8 cellular contexts compared by ENCODE assay signal in the genomic region with DNA sequence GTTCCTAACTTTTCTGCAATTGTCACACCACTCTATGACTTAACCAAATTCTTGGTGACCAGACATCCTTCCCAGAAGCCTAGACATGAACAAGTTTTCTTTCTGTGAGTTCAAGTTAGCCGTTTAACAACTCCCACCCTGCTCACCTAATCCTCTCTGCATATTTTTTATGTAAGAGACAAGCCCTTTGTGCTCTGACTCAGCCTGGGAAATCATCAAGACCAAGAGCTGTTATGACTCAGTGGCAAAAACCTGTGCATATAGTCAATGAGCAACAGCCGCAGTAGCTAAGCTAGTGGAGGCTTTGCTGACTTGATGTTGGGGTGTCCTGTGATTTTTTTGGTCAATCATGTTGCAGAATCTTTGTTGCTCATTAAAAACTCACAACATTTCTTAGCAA.
DNase-seq lines count a peak whose midpoint lies in the region; ATAC-seq, FAIRE-seq and TF ChIP-seq lines count a peak whose summit lies in the region.

No MANE protein-coding gene starts in this region.

- no peak for FAIRE-seq in kidney (lab: Jason Lieb, UNC)

- no peak overlapping the region for H3K56ac ChIP-seq in mesendoderm (ENCODE audit: low read length)

- no peak overlapping the region for H3K9ac ChIP-seq in mesendoderm (ENCODE audit: low read length)
- no peak overlapping the region for H3K9ac ChIP-seq in kidney (ENCODE audit: low read length in 2 of 2)

- intact Hi-C loops in kidney (cut with DNase I): no loop called here

- H3K79me2 ChIP-seq in mesendoderm (ENCODE audit: control insufficient read depth, insufficient read depth, low read length): no peaks in the 10 kb centered on the region

- H3K23ac ChIP-seq in mesendoderm (ENCODE audit: low read length): no peak overlapping the region

- TF ChIP-seq CTCF in HFF-Myc (IDR thresholded peaks at IDR 0.05; ENCODE audit: low read depth, low read length, missing control alignments): no peak
- TF ChIP-seq CTCF in kidney (IDR thresholded peaks at IDR 0.05; ENCODE audit: borderline replicate concordance, extremely low read depth, insufficient read depth): no peak

- H3K18ac ChIP-seq in mesendoderm (ENCODE audit: low read length): no peak overlapping the region

- H4K8ac ChIP-seq in mesendoderm (ENCODE audit: low read depth, low read length): no peak overlapping the region

- ATAC-seq in GM18517 (IDR thresholded peaks at IDR 0.05; ENCODE audit: unreplicated experiment) (peak; percentile 93), GM19397 (IDR thresholded peaks at IDR 0.05; ENCODE audit: unreplicated experiment) (no peak)

- DNase-seq in HFF-Myc (ENCODE audit: extremely low read depth, low read depth): peak; percentile 45
- DNase-seq in MG63: peak; percentile 54
- peak; percentile 43 for DNase-seq in mesendoderm
- DNase-seq in NCI-H510A (lab: John Stamatoyannopoulos, UW): no peak
- DNase-seq in kidney: no peak
- DNase-seq in NCI-H2081 treated with DMSO at 0.1 percent for 48 hours (lab: John Stamatoyannopoulos, UW): no peak

- H3K4me3 ChIP-seq in HFF-Myc (replicated peaks; ENCODE audit: low read depth, low read length) (no peak overlapping the region), MG63 (no peak overlapping the region), mesendoderm (ENCODE audit: low read length) (no peak overlapping the region), kidney (ENCODE audit: low read length in 2 of 2) (no peak overlapping the region)

- no peaks in the 10 kb centered on the region for H3K79me1 ChIP-seq in mesendoderm (ENCODE audit: low read length)

- no peak overlapping the region for H2BK15ac ChIP-seq in mesendoderm (replicated peaks; ENCODE audit: low read depth)

- no peak overlapping the region for H2BK120ac ChIP-seq in mesendoderm (ENCODE audit: low read depth, low read length)

- H3K4me1 ChIP-seq in mesendoderm (ENCODE audit: control insufficient read depth, low read depth, low read length): no peaks in the 10 kb centered on the region
- H3K4me1 ChIP-seq in kidney (ENCODE audit: control insufficient read depth in 1 of 2, insufficient read depth in 1 of 2, low read depth in 1 of 2, low read length in 2 of 2): no peaks in the 10 kb centered on the region

- no peak overlapping the region for H3K4me2 ChIP-seq in mesendoderm (ENCODE audit: low read length)

- H3K4ac ChIP-seq in mesendoderm (ENCODE audit: low read depth, low read length): no peak overlapping the region

- H3K27me3 ChIP-seq in MG63 (no peaks in the 10 kb centered on the region), mesendoderm (ENCODE audit: insufficient read depth, low read length, poor library complexity) (no peaks in the 10 kb centered on the region)

- H3K36me3 ChIP-seq in MG63 (no peaks in the 10 kb centered on the region), mesendoderm (ENCODE audit: control insufficient read depth, insufficient read depth, low read length) (no peaks in the 10 kb centered on the region), kidney (ENCODE audit: control insufficient read depth in 1 of 2, insufficient read depth in 2 of 2, low read length in 2 of 2) (no peaks in the 10 kb centered on the region)

- H4K5ac ChIP-seq in mesendoderm (ENCODE audit: low read length): no peak overlapping the region

- no peak overlapping the region for H2BK5ac ChIP-seq in mesendoderm (ENCODE audit: low read length)

- H2AK5ac ChIP-seq in mesendoderm (ENCODE audit: low read length): no peak overlapping the region

- H3K9me3 ChIP-seq in MG63 (no peaks in the 10 kb centered on the region), kidney (ENCODE audit: control insufficient read depth in 1 of 2, low read length in 2 of 2) (no peaks in the 10 kb centered on the region)

- H3K27ac ChIP-seq in mesendoderm (ENCODE audit: low read depth, low read length) (no peak overlapping the region), kidney (ENCODE audit: low read depth in 2 of 2, low read length in 2 of 2) (no peak overlapping the region)

- no CpG with 5 or more reads among the region's 2 CpGs for WGBS in mesendoderm (ENCODE audit: extremely low coverage, insufficient coverage, low lambda C conversion rate)

Comparison
In these comparisons a context has a peak if more than half of its experiments do, and no peak if none do; other contexts are left out.
1. DNase-seq: peak in HFF-Myc (single experiment), MG63 (single experiment) and mesendoderm (single experiment); none in NCI-H510A (single experiment), kidney (single experiment) and NCI-H2081 treated with DMSO at 0.1 percent for 48 hours (single experiment).